In the genomic region with DNA sequence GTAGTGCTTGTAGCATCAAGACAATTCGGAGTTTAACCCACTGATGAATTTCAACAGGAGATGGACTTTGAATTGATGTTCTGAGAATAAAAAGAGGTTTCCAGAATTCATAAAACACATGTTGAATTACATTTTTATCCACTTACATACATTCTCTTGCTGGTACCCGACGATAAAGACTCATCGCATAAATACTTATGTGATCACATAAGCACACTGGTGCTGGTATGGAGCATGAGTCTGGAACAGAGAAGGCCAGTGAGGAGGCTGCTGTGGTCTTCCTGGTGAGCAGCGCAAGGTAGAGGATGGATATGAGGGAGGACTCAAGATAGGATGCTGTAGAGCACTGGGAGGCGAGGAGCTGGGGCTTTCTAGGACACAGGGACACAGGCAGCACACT, we compare ENCODE assay signal across 21 cellular contexts.
DNase-seq lines count a peak whose midpoint lies in the region; ATAC-seq and TF ChIP-seq lines count a peak whose summit lies in the region.
"Had no signal": no experiment of that assay in that cellular context is flagged by ENCODE, and none has a peak within 500 bp of the region (broad histone marks: within the 10 kb centered on the region; RNA-seq: fewer than 3 reads in every experiment).

No MANE protein-coding gene starts in this region.

- no peak overlapping the region for H3K4me3 Mint-ChIP-seq in HFFc6
- H3K4me3 Mint-ChIP-seq: activated CD4-positive, alpha-beta memory T cell treated with anti-CD3 and anti-CD28 coated beads for 36 hours; activated T-cell treated with anti-CD3 and anti-CD28 coated beads, Interleukin-2, amount 50 U/mL, for 4 hours; central memory CD8-positive, alpha-beta T cell; type B pancreatic cell had no signal

- BruUV-seq in A673 (replicated peaks; lab: Mats Ljungman, UMichigan): no TSS peak

- no peak for TF ChIP-seq POLR2A in esophagus squamous epithelium (IDR thresholded peaks at IDR 0.05)
- TF ChIP-seq POLR2A in GM18505 (IDR thresholded peaks at IDR 0.05; ENCODE audit: borderline replicate concordance, extremely low read depth, insufficient read depth, insufficient read length): no peak

- H3K36me3 ChIP-seq in A673 (ENCODE audit: insufficient read depth, low read length, poor library complexity, severe bottlenecking) (no peaks in the 10 kb centered on the region), esophagus squamous epithelium (peaks cover 0 to 24% (median 0%) of the 10 kb centered on the region in 3 donors), rectal smooth muscle tissue (ENCODE audit: control insufficient read depth, insufficient read depth, low read length) (no peaks in the 10 kb centered on the region)
- H3K36me3 ChIP-seq: adrenal gland, ovary had no signal

- H3K4me3 ChIP-seq in A673 (ENCODE audit: low read depth, low read length, poor library complexity, severe bottlenecking) (no peak overlapping the region), esophagus squamous epithelium (no peak overlapping the region), rectal smooth muscle tissue (ENCODE audit: low read length) (no peak overlapping the region)
- H3K4me3 ChIP-seq: adrenal gland, ovary had no signal

- POLR2A ChIA-PET in A673 (lab: Charles Lee; ENCODE audit: low non-redundant PET): no interaction called here

- WGBS in esophagus squamous epithelium, 2 donors: 73 to 79% methylated on average over 6 of the region's 6 CpGs

- H3K9me3 ChIP-seq in A673 (ENCODE audit: low read depth, low read length, poor library complexity, severe bottlenecking) (no peaks in the 10 kb centered on the region), esophagus squamous epithelium (no peaks in the 10 kb centered on the region)
- H3K9me3 ChIP-seq: adrenal gland, ovary had no signal

- H3K9me3 Mint-ChIP-seq in HFFc6: no peaks in the 10 kb centered on the region
- H3K9me3 Mint-ChIP-seq: activated CD4-positive, alpha-beta memory T cell treated with anti-CD3 and anti-CD28 coated beads for 36 hours; activated T-cell treated with anti-CD3 and anti-CD28 coated beads, Interleukin-2, amount 50 U/mL, for 4 hours; central memory CD8-positive, alpha-beta T cell; type B pancreatic cell had no signal

- no peak overlapping the region for H3K9ac ChIP-seq in rectal smooth muscle tissue (ENCODE audit: low read length)

- peaks cover 26% of the 10 kb centered on the region for H3K4me1 Mint-ChIP-seq in HFFc6 (ENCODE audit: low read depth)

- no peaks in the 10 kb centered on the region for H3K27me3 Mint-ChIP-seq in HFFc6 (ENCODE audit: insufficient read depth)
- H3K27me3 Mint-ChIP-seq: activated CD4-positive, alpha-beta memory T cell treated with anti-CD3 and anti-CD28 coated beads for 36 hours; central memory CD8-positive, alpha-beta T cell; type B pancreatic cell had no signal

- H3K4me1 ChIP-seq in A673 (ENCODE audit: insufficient read depth, low read length, poor library complexity, severe bottlenecking) (no peaks in the 10 kb centered on the region), esophagus squamous epithelium (peaks cover 14 to 64% (median 22%) of the 10 kb centered on the region in 3 donors), rectal smooth muscle tissue (ENCODE audit: control insufficient read depth, insufficient read depth, low read length) (peaks cover 40% of the 10 kb centered on the region)

- H3K27ac ChIP-seq in A673 (ENCODE audit: low read depth, low read length, poor library complexity, severe bottlenecking): peak overlapping the region; percentile 13
- H3K27ac ChIP-seq in esophagus squamous epithelium: peak overlapping the region in 3 of 4 donors; percentile 64 to 83 (median 64)
- peak overlapping the region; percentile 75 for H3K27ac ChIP-seq in rectal smooth muscle tissue (ENCODE audit: low read depth, low read length)
- H3K27ac ChIP-seq: VCaP had no signal

- no peak for ATAC-seq in GM18505 (IDR thresholded peaks at IDR 0.05; ENCODE audit: unreplicated experiment)
- ATAC-seq: activated T-cell treated with anti-CD3 and anti-CD28 coated beads, Interleukin-2, amount 50 U/mL, for 4 hours; left colon had no signal

- CTCF ChIA-PET in A673 (lab: Charles Lee): no interaction called here

- TF ChIP-seq CTCF in A673 (conservative IDR thresholded peaks at IDR 0.05; ENCODE audit: low read depth, low read length): no peak
- no peak for TF ChIP-seq CTCF in HFFc6 (IDR thresholded peaks at IDR 0.05)
- no peak for TF ChIP-seq CTCF in esophagus squamous epithelium (IDR thresholded peaks at IDR 0.05)

- H3K36me3 Mint-ChIP-seq in HFFc6 (ENCODE audit: low read depth): no peaks in the 10 kb centered on the region
- H3K36me3 Mint-ChIP-seq: type B pancreatic cell had no signal

- no peaks in the 10 kb centered on the region for H3K27me3 ChIP-seq in A673 (replicated peaks; ENCODE audit: insufficient read depth, low read depth, low read length, poor library complexity)
- H3K27me3 ChIP-seq in esophagus squamous epithelium: no peaks in the 10 kb centered on the region
- H3K27me3 ChIP-seq in rectal smooth muscle tissue (ENCODE audit: control insufficient read depth, insufficient read depth, low read length): no peaks in the 10 kb centered on the region
- H3K27me3 ChIP-seq: adrenal gland, ovary had no signal

- H3K27ac Mint-ChIP-seq in HFFc6: peak overlapping the region; percentile 24; the same call in 1 of the 2 replicates
- H3K27ac Mint-ChIP-seq: type B pancreatic cell had no signal

- DNase-seq in A673 (ENCODE audit: low spot score) (no peak), HFFc6 (no peak), esophagus squamous epithelium (lab: John Stamatoyannopoulos, UW) (no peak), AG08395 (ENCODE audit: low spot score) (no peak), NOMO-1 treated with DMSO at 0.1 percent for 48 hours (lab: John Stamatoyannopoulos, UW; ENCODE audit: unreplicated experiment) (no peak)
- DNase-seq in effector CD4-positive, alpha-beta T cell: no peak
- DNase-seq: ACHN; activated CD4-positive, alpha-beta memory T cell treated with anti-CD3 and anti-CD28 coated beads for 36 hours; activated T-cell treated with anti-CD3 and anti-CD28 coated beads, Interleukin-2, amount 50 U/mL, for 4 hours; adrenal gland; left colon; NCI-H1436; NCI-H345; stimulated activated CD4-positive, alpha-beta T cell treated with anti-CD3 and anti-CD28 coated beads, Interleukin-4, amount 100 ng/mL, for 24 hours; T-helper 1 cell had no signal

- intact Hi-C loops in A673 (cut with micrococcal nuclease; ENCODE audit: unreplicated experiment) (loop anchor here (10.0 kb wide), 1 partner anchor 428 kb away; no protein-coding TSS in a partner anchor), esophagus squamous epithelium (cut with DNase I) (loop anchor here (10.0 kb wide), 1 partner anchor 178 kb away; no protein-coding TSS in a partner anchor)

Comparison
In these comparisons a context has a peak if more than half of its experiments do, and no peak if none do; other contexts are left out.
1. H3K27ac ChIP-seq: peak in every context shown above with its lines; median percentile 75 in rectal smooth muscle tissue; 64 in esophagus squamous epithelium; 13 in A673.